14 cellular contexts compared by ENCODE assay signal in the genomic region with DNA sequence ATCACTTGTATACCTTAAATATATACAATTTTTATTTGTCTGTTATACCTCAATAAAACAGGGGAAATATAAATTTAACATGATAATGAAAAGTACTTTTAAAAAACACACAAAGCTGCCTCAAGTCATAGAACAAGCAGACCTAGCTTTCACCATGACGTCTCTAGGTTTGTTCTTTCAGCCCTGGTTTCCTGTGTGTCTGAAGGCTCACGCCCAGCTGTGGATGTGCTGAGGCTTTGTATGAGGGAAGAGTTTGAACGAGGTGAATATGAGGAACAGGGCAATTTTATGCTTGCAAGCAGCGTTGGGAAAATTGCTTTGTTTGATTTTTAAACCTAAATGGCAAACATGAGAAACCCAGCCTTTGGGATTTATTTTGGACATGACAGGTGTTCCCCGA. TPM values are rescaled to one million over a fixed set of nuclear protein-coding genes. Genes with fewer than 3 reads are reported as not detected.
DNase-seq lines count a peak whose midpoint lies in the region; ATAC-seq lines count a peak whose summit lies in the region.
"Had no signal": no experiment of that assay in that cellular context is flagged by ENCODE, and none has a peak within 500 bp of the region (broad histone marks: within the 10 kb centered on the region; RNA-seq: fewer than 3 reads in every experiment).

No MANE protein-coding gene starts in this region.

- H3K27ac ChIP-seq in CD4-positive, alpha-beta memory T cell (ENCODE audit: low read depth, low read length) = no peak overlapping the region
- H3K27ac ChIP-seq: heart left ventricle, suprapubic skin had no signal

- ATAC-seq in GM18517 (IDR thresholded peaks at IDR 0.05; ENCODE audit: unreplicated experiment) = peak; percentile 40
- ATAC-seq in HG03175 (IDR thresholded peaks at IDR 0.05; ENCODE audit: unreplicated experiment) = peak; percentile 37
- ATAC-seq: heart left ventricle had no signal

- peak overlapping the region; percentile 31 to 93 (median 72) for H3K27ac Mint-ChIP-seq in CD4-positive, alpha-beta memory T cell
- peak overlapping the region; percentile 70 for H3K27ac Mint-ChIP-seq in activated CD4-positive, alpha-beta memory T cell treated with anti-CD3 and anti-CD28 coated beads, Interleukin-2, amount 10 ng/mL, durations not matched to agents 7 days and 5 days
- H3K27ac Mint-ChIP-seq: natural killer cell treated with Interleukin-12 subunit alpha and Interleukin-12 subunit beta and Interleukin-15 and Interleukin-18, amount 100 ng/mL, for 72 hours had no signal

- no peak overlapping the region for H3K4me3 ChIP-seq in CD4-positive, alpha-beta memory T cell (ENCODE audit: low read length in 2 of 2)
- no peak overlapping the region for H3K4me3 ChIP-seq in MG63
- H3K4me3 ChIP-seq: heart left ventricle, suprapubic skin had no signal

- peaks cover 19 to 20% of the 10 kb centered on the region in 2 donors for H3K27me3 Mint-ChIP-seq in CD4-positive, alpha-beta memory T cell
- H3K27me3 Mint-ChIP-seq in activated CD4-positive, alpha-beta memory T cell treated with anti-CD3 and anti-CD28 coated beads, Interleukin-2, amount 10 ng/mL, durations not matched to agents 7 days and 5 days = peaks cover 67% of the 10 kb centered on the region

- no peaks in the 10 kb centered on the region for H3K36me3 ChIP-seq in CD4-positive, alpha-beta memory T cell (ENCODE audit: insufficient read depth, low read length)
- H3K36me3 ChIP-seq in MG63 = no peaks in the 10 kb centered on the region
- H3K36me3 ChIP-seq: heart left ventricle, suprapubic skin had no signal

- POLR2A ChIA-PET in CD4-positive, alpha-beta memory T cell (lab: Charles Lee; ENCODE audit: partially characterized antibody) = interaction anchor here (2.0 kb wide), 1 partner anchor 113 kb away, joined by 7 read pairs; no protein-coding TSS in a partner anchor
- POLR2A ChIA-PET in activated CD4-positive, alpha-beta memory T cell treated with anti-CD3 and anti-CD28 coated beads, Interleukin-2, amount 10 ng/mL, durations not matched to agents 7 days and 5 days (lab: Charles Lee) = interaction anchor here (0.9 to 1.7 kb wide), 5 partner anchors 11 to 366 kb away, joined by 3 to 10 read pairs (median 4); no protein-coding TSS in a partner anchor

- peak; percentile 61 to 78 (median 70) for DNase-seq in CD4-positive, alpha-beta memory T cell
- peak; percentile 53 for DNase-seq in activated CD4-positive, alpha-beta memory T cell treated with anti-CD3 and anti-CD28 coated beads, Interleukin-2, amount 10 ng/mL, durations not matched to agents 7 days and 5 days
- no peak for DNase-seq in DMS153 treated with DMSO at 0.1 percent for 48 hours (lab: John Stamatoyannopoulos, UW; ENCODE audit: unreplicated experiment)
- DNase-seq in MG63 = no peak
- no peak for DNase-seq in HT-29 (ENCODE audit: low spot score)
- DNase-seq in NCI-H1436 treated with DMSO at 0.1 percent for 48 hours (lab: John Stamatoyannopoulos, UW) = no peak
- DNase-seq: heart left ventricle, KBM-7, NCI-H2029 treated with DMSO at 0.1 percent for 48 hours had no signal

- H3K9me3 Mint-ChIP-seq in CD4-positive, alpha-beta memory T cell = no peaks in the 10 kb centered on the region
- no peaks in the 10 kb centered on the region for H3K9me3 Mint-ChIP-seq in activated CD4-positive, alpha-beta memory T cell treated with anti-CD3 and anti-CD28 coated beads, Interleukin-2, amount 10 ng/mL, durations not matched to agents 7 days and 5 days
- H3K9me3 Mint-ChIP-seq: natural killer cell treated with Interleukin-12 subunit alpha and Interleukin-12 subunit beta and Interleukin-15 and Interleukin-18, amount 100 ng/mL, for 72 hours had no signal

- H3K36me3 Mint-ChIP-seq in CD4-positive, alpha-beta memory T cell = no peaks in the 10 kb centered on the region
- no peaks in the 10 kb centered on the region for H3K36me3 Mint-ChIP-seq in activated CD4-positive, alpha-beta memory T cell treated with anti-CD3 and anti-CD28 coated beads, Interleukin-2, amount 10 ng/mL, durations not matched to agents 7 days and 5 days (ENCODE audit: low read depth)
- H3K36me3 Mint-ChIP-seq: natural killer cell treated with Interleukin-12 subunit alpha and Interleukin-12 subunit beta and Interleukin-15 and Interleukin-18, amount 100 ng/mL, for 72 hours had no signal

- H3K4me3 Mint-ChIP-seq in CD4-positive, alpha-beta memory T cell = peak overlapping the region in 6 of 8 donors; percentile 10 to 83 (median 48)
- H3K4me3 Mint-ChIP-seq in activated CD4-positive, alpha-beta memory T cell treated with anti-CD3 and anti-CD28 coated beads, Interleukin-2, amount 10 ng/mL, durations not matched to agents 7 days and 5 days = no peak overlapping the region
- H3K4me3 Mint-ChIP-seq: natural killer cell treated with Interleukin-12 subunit alpha and Interleukin-12 subunit beta and Interleukin-15 and Interleukin-18, amount 100 ng/mL, for 72 hours had no signal

- H3K4me1 Mint-ChIP-seq in CD4-positive, alpha-beta memory T cell = peaks cover 10 to 35% (median 25%) of the 10 kb centered on the region in 4 donors
- peaks cover 31% of the 10 kb centered on the region for H3K4me1 Mint-ChIP-seq in activated CD4-positive, alpha-beta memory T cell treated with anti-CD3 and anti-CD28 coated beads, Interleukin-2, amount 10 ng/mL, durations not matched to agents 7 days and 5 days

- peaks cover 3% of the 10 kb centered on the region for H3K27me3 ChIP-seq in CD4-positive, alpha-beta memory T cell (ENCODE audit: insufficient read depth, low read length)
- H3K27me3 ChIP-seq in MG63 = no peaks in the 10 kb centered on the region
- H3K27me3 ChIP-seq: heart left ventricle, suprapubic skin had no signal

- intact Hi-C loops in CD4-positive, alpha-beta memory T cell (cut with micrococcal nuclease) = loop anchor here (2.0 to 5.0 kb wide), 3 partner anchors 15 to 112 kb away; a partner anchor contains a TSS

- no peaks in the 10 kb centered on the region for H3K9me3 ChIP-seq in CD4-positive, alpha-beta memory T cell (ENCODE audit: control insufficient read depth in 1 of 2, low read length in 2 of 2)
- no peaks in the 10 kb centered on the region for H3K9me3 ChIP-seq in MG63
- H3K9me3 ChIP-seq: heart left ventricle, suprapubic skin had no signal

- CTCF ChIA-PET in CD4-positive, alpha-beta memory T cell (lab: Charles Lee; ENCODE audit: partially characterized antibody) = interaction anchor here (0.8 to 1.9 kb wide), 2 partner anchors 16 to 366 kb away, joined by 3 to 6 read pairs; no protein-coding TSS in a partner anchor
- CTCF ChIA-PET in activated CD4-positive, alpha-beta memory T cell treated with anti-CD3 and anti-CD28 coated beads, Interleukin-2, amount 10 ng/mL, durations not matched to agents 7 days and 5 days (lab: Charles Lee) = no interaction called here

- peaks cover 24% of the 10 kb centered on the region for H3K4me1 ChIP-seq in CD4-positive, alpha-beta memory T cell (ENCODE audit: insufficient read depth, low read length)
- H3K4me1 ChIP-seq: suprapubic skin had no signal

RNA-seq across cellular contexts. Expression of a gene that starts 15.3 kb away (rescaled TPM):
- 1 to 10 TPM; 2.1 to 2.2 TPM for total RNA-seq in CD4-positive, alpha-beta memory T cell
- polyA plus RNA-seq in CD4-positive, alpha-beta memory T cell = under 1 TPM in 1 of 2 donors, not detected in 1; 0.26 TPM
- total RNA-seq in activated CD4-positive, alpha-beta memory T cell treated with anti-CD3 and anti-CD28 coated beads, Interleukin-2, amount 10 ng/mL, durations not matched to agents 7 days and 5 days = under 1 TPM; 0.23 to 0.45 TPM
- total RNA-seq in MG63 (2014; rRNA removed; shearing (Covaris generic); ENCODE audit: low replicate concordance) = 0.22 and 0.82 TPM in 2 replicates
- 0.05 and 0.16 TPM in 2 replicates for total RNA-seq in HT-29 (2014; rRNA removed; shearing (Covaris generic))
- total RNA-seq: OCI-LY7 had no signal

Comparison
In these comparisons a context has a peak if more than half of its experiments do, and no peak if none do; other contexts are left out.
1. DNase-seq: peak in CD4-positive, alpha-beta memory T cell (5 of 5) and activated CD4-positive, alpha-beta memory T cell treated with anti-CD3 and anti-CD28 coated beads, Interleukin-2, amount 10 ng/mL, durations not matched to agents 7 days and 5 days (single experiment); none in DMS153 treated with DMSO at 0.1 percent for 48 hours (single experiment), MG63 (single experiment), HT-29 (single experiment) and NCI-H1436 treated with DMSO at 0.1 percent for 48 hours (single experiment).